Comparison of ENCODE assay signal across 2 cellular contexts in the genomic region with DNA sequence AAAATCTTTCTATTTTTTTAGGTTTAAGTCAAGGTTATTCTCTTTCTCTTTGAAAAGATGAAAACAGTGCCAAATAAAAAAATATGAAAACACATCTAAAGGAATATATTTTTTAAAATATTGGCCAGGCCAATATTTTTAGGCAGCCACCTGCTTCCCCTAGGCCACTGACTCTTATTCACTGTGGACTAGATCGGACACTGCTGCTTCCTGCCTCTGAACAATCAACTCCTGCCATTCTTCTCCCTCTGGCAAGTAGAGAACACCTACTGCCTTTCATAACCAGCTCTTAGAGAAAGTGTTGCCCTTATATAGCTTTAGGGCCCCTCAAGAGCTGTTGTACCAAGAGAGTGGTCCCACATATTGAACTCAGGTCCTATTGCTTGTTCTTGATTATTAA.
"Had no signal": no experiment of that assay in that cellular context is flagged by ENCODE, and none has a peak within 500 bp of the region (broad histone marks: within the 10 kb centered on the region; RNA-seq: fewer than 3 reads in every experiment).

No MANE protein-coding gene starts in this region.

- DNase-seq: GDM1, GF-D8 had no signal
